In genomic region chr19:7942981-7943443, GRCh38 we compare ENCODE assay signal across 8 cellular contexts. TPM values are rescaled to one million over a fixed set of nuclear protein-coding genes. Genes with fewer than 3 reads are reported as not detected.
DNase-seq lines count a peak whose midpoint lies in the region; ATAC-seq and TF ChIP-seq lines count a peak whose summit lies in the region.

No MANE protein-coding gene starts in this region.

- H3K4me3 ChIP-seq in iPS-18c (ENCODE audit: insufficient read depth, low read depth, low read length), result peak overlapping the region; percentile 84

- peaks cover 18% of the 10 kb centered on the region for H3K4me1 Mint-ChIP-seq in CD14-positive monocyte

- intact Hi-C loops in CD14-positive monocyte (cut with micrococcal nuclease), result loop anchor here (1.0 to 10.0 kb wide), 2 partner anchors 23 to 312 kb away; partner anchors contain the start of gene SNAPC2 (in 1 of the 2)

- peaks cover 0 to 3% (median 0%) of the 10 kb centered on the region in 3 donors for H3K27me3 Mint-ChIP-seq in CD14-positive monocyte (ENCODE audit: low read depth in 3 of 3)

- H3K9me3 Mint-ChIP-seq in CD14-positive monocyte, result peaks cover 0 to 2% (median 0%) of the 10 kb centered on the region in 7 donors
- no peaks in the 10 kb centered on the region for H3K9me3 Mint-ChIP-seq in activated naive CD4-positive, alpha-beta T cell treated with anti-CD3 and anti-CD28 coated beads, Interleukin-2, amount 50 U/mL, for 72 hours

- DNase-seq in CD14-positive monocyte (ENCODE audit: low spot score) (no peak), substantia nigra (lab: John Stamatoyannopoulos, UW) (no peak), NCI-H2196 (lab: John Stamatoyannopoulos, UW; ENCODE audit: unreplicated experiment) (no peak)
- peak in 1 of 2 donors; percentile 38 for DNase-seq in activated naive CD4-positive, alpha-beta T cell treated with anti-CD3 and anti-CD28 coated beads, Interleukin-2, amount 50 U/mL, for 72 hours (ENCODE audit: low spot score in 2 of 2)
- no peak for DNase-seq in stimulated activated naive CD4-positive, alpha-beta T cell treated with Interleukin-2 at 50 U/mL for 16 hours (lab: John Stamatoyannopoulos, UW)

- peak overlapping the region; percentile 90 for H3K27ac ChIP-seq in substantia nigra (ENCODE audit: low read depth, low read length, poor library complexity, severe bottlenecking)

- ATAC-seq in HG02571 (IDR thresholded peaks at IDR 0.05; ENCODE audit: unreplicated experiment) (peak; percentile 21), HG02759 (IDR thresholded peaks at IDR 0.05; ENCODE audit: unreplicated experiment) (no peak)
- peak; percentile 11 to 17 for ATAC-seq in activated naive CD4-positive, alpha-beta T cell treated with anti-CD3 and anti-CD28 coated beads, Interleukin-2, amount 50 U/mL, for 72 hours

- peak overlapping the region; percentile 87 to 88 for H3K4me3 Mint-ChIP-seq in CD14-positive monocyte

- no peak for TF ChIP-seq CTCF in CD14-positive monocyte (IDR thresholded peaks at IDR 0.05)

- no peaks in the 10 kb centered on the region for H3K9me3 ChIP-seq in iPS-18c (ENCODE audit: control insufficient read depth, insufficient read depth, low read length)

- peaks cover 16 to 28% of the 10 kb centered on the region in 2 donors for H3K36me3 Mint-ChIP-seq in CD14-positive monocyte
- H3K36me3 Mint-ChIP-seq in activated naive CD4-positive, alpha-beta T cell treated with anti-CD3 and anti-CD28 coated beads, Interleukin-2, amount 50 U/mL, for 72 hours, result peaks cover 10 to 20% of the 10 kb centered on the region in 2 donors

- H3K27ac Mint-ChIP-seq in CD14-positive monocyte, result peak overlapping the region; percentile 92 to 98 (median 95)
- H3K27ac Mint-ChIP-seq in activated naive CD4-positive, alpha-beta T cell treated with anti-CD3 and anti-CD28 coated beads, Interleukin-2, amount 50 U/mL, for 72 hours, result peak overlapping the region; percentile 97 to 98

RNA-seq across cellular contexts. Expression of gene TIMM44, which starts 0.5 kb away (rescaled TPM):
- 10 to 100 TPM in 1 of 2 donors, 1 to 10 TPM in 1; 9.5 to 10.4 TPM for polyA plus RNA-seq in CD14-positive monocyte
- 10 to 100 TPM; 66.0 to 99.3 TPM for total RNA-seq in activated naive CD4-positive, alpha-beta T cell treated with anti-CD3 and anti-CD28 coated beads, Interleukin-2, amount 50 U/mL, for 72 hours

RNA-seq across cellular contexts. Expression of gene CTXN1, which starts 17.1 kb away (rescaled TPM):
- not detected for polyA plus RNA-seq in CD14-positive monocyte
- total RNA-seq in activated naive CD4-positive, alpha-beta T cell treated with anti-CD3 and anti-CD28 coated beads, Interleukin-2, amount 50 U/mL, for 72 hours, result under 1 TPM in 1 of 2 donors, not detected in 1; 0.78 TPM

RNA-seq across cellular contexts. Expression of gene SNAPC2, which starts 22.9 kb away (rescaled TPM):
- polyA plus RNA-seq in CD14-positive monocyte, result 10 to 100 TPM; 15.7 to 18.3 TPM
- 10 to 100 TPM; 16.0 to 22.0 TPM for total RNA-seq in activated naive CD4-positive, alpha-beta T cell treated with anti-CD3 and anti-CD28 coated beads, Interleukin-2, amount 50 U/mL, for 72 hours

RNA-seq across cellular contexts. Expression of gene TGFBR3L, which starts 28.4 kb away (rescaled TPM):
- not detected for polyA plus RNA-seq in CD14-positive monocyte
- total RNA-seq in activated naive CD4-positive, alpha-beta T cell treated with anti-CD3 and anti-CD28 coated beads, Interleukin-2, amount 50 U/mL, for 72 hours, result 1 to 10 TPM; 3.3 to 5.8 TPM

RNA-seq across cellular contexts. Expression of gene MAP2K7, which starts 39.3 kb away (rescaled TPM):
- polyA plus RNA-seq in CD14-positive monocyte, result 1 to 10 TPM in 1 of 2 donors, under 1 TPM in 1; 0.92 to 1.5 TPM
- 10 to 100 TPM; 38.4 to 55.3 TPM for total RNA-seq in activated naive CD4-positive, alpha-beta T cell treated with anti-CD3 and anti-CD28 coated beads, Interleukin-2, amount 50 U/mL, for 72 hours
